In the genomic region with DNA sequence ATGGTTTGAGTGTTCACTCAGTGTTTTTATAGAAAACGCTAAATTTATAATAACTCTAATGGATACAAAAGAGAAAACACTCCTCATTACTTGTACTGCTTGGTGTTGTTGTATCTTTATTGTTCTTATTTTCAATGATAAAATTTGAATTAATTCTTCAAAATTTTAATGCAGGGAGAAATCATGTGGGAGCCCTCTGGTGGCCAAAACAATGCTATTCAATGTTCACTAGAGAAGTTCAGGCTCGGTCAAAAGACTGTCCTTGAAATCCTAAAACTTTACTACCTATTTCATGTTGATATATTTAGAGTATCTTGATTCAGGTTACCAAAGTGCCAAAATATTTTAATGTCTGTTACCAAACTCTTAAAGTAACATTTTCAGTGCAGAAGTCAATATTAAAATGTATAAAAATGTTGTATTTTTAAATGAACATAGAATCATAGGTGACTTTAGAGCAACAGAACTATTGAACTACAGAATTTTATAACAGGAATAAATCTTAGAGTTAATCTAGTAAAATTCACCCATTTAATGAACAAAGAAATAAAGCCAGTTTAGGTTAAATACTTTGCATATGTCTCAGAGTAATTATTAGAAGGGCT, we compare ENCODE assay signal across 9 cellular contexts.
A peak's percentile ranks its signal among the peaks of the same experiment; 100 is the strongest.
DNase-seq lines count a peak whose midpoint lies in the region; ATAC-seq, FAIRE-seq and TF ChIP-seq lines count a peak whose summit lies in the region.
"Had no signal": no experiment of that assay in that cellular context is flagged by ENCODE, and none has a peak within 500 bp of the region (broad histone marks: within the 10 kb centered on the region; RNA-seq: fewer than 3 reads in every experiment).

No MANE protein-coding gene starts in this region.

- no peak overlapping the region for H3K9ac ChIP-seq in colonic mucosa (ENCODE audit: low read depth in 2 of 2, low read length in 2 of 2)

- peak; percentile 68 for FAIRE-seq in pancreas (lab: Jason Lieb, UNC)

- H3K36me3 ChIP-seq in colonic mucosa (no peaks in the 10 kb centered on the region), pancreas (no peaks in the 10 kb centered on the region)

- whole genome bisulfite sequencing in pancreas, 2 donors = 7 to 20% methylated on average over 2 of the region's 2 CpGs

- intact Hi-C loops in colonic mucosa (cut with DNase I) (no loop called here), pancreas (cut with DNase I) (no loop called here)

- TF ChIP-seq CTCF in LNCaP clone FGC (IDR thresholded peaks at IDR 0.05; ENCODE audit: control insufficient read depth, extremely low read depth, insufficient read depth) (peak; percentile 47), colonic mucosa (IDR thresholded peaks at IDR 0.05) (peak; percentile 40), pancreas (IDR thresholded peaks at IDR 0.05) (peak in 3 of 4 donors; percentile 23 to 57 (median 30))

- DNase-seq in NCI-H1092 treated with DMSO at 0.1 percent for 48 hours (lab: John Stamatoyannopoulos, UW) (peak; percentile 20), NCI-H1092 (lab: John Stamatoyannopoulos, UW) (no peak), LNCaP clone FGC (ENCODE audit: low read depth) (no peak), colonic mucosa (peak; percentile 19), pancreas (no peak), SW 1271 (lab: John Stamatoyannopoulos, UW) (no peak), T-helper 9 cell (no peak), NCI-H2029 (lab: John Stamatoyannopoulos, UW) (no peak)
- DNase-seq: activated CD4-positive, alpha-beta T cell treated with anti-CD3 and anti-CD28 coated beads, Interleukin-2, amount 10 ng/mL, durations not matched to agents 24 days and 14 days had no signal

- H3K9me3 ChIP-seq in colonic mucosa = no peaks in the 10 kb centered on the region
- H3K9me3 ChIP-seq in pancreas = no peaks in the 10 kb centered on the region

- no peaks in the 10 kb centered on the region for H3K27me3 ChIP-seq in colonic mucosa
- H3K27me3 ChIP-seq in pancreas = no peaks in the 10 kb centered on the region

- H3K4me3 ChIP-seq in LNCaP clone FGC (ENCODE audit: low read depth, low read length) (no peak overlapping the region), colonic mucosa (no peak overlapping the region), pancreas (no peak overlapping the region)

- H3K4me1 ChIP-seq in colonic mucosa = no peaks in the 10 kb centered on the region
- no peaks in the 10 kb centered on the region for H3K4me1 ChIP-seq in pancreas

- no peak for ATAC-seq in pancreas

- H3K27ac ChIP-seq in colonic mucosa (no peak overlapping the region), pancreas (no peak overlapping the region)

Comparison
In these comparisons a context has a peak if more than half of its experiments do, and no peak if none do; other contexts are left out.
1. DNase-seq: peak in NCI-H1092 treated with DMSO at 0.1 percent for 48 hours (single experiment) and colonic mucosa (single experiment); none in NCI-H1092 (single experiment), LNCaP clone FGC (single experiment), pancreas (0 of 6), SW 1271 (0 of 2), T-helper 9 cell (single experiment) and NCI-H2029 (single experiment).
2. Peak in every context shown above with its lines, with median percentiles within 50 percentile points of each other: CTCF ChIP-seq.